1 cellular context compared by ENCODE assay signal in the genomic region with DNA sequence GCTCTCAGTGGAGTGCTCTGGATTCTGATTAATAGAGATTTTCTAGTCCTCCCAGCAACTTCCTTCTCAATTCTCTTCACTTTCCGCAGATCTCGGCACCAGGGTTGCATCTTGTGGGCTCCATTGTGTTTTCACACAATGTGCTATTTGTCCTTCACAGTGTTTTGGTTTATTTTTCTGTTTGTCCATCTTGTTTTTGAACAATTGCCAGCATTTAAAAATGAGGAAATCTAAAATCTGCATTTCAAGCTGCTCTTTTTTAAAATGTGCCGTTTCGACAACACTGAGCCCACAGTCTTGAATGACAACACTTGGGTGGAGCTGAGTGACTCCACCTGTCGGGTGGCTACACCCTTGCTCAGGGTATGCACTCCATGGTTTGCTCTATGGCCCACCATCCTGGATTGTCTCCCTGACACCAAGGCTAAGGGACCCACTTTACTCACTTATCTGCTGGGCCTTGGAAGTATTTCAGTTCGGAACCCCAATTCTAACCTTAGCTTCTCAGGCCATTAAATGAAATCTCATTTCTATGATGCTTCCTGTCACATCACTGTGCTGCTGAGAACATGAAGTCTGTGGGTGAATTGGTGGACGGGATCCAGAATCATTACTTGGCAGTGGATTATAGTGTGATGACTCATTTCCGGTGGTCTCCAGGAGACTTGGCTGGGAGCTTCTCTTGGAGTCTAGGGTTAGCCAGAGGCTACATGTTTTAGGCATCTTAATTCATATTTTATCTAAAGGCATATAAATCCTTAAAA.
A peak's percentile ranks its signal among the peaks of the same experiment; 100 is the strongest.
TF ChIP-seq lines count a peak whose summit lies in the region.

No MANE protein-coding gene starts in this region.

TF ChIP-seq in HEK293, 187 proteins besides CTCF, POLR2A, EP300 and RAD21 (continued from another document):
- TF ChIP-seq, protein P1, sequence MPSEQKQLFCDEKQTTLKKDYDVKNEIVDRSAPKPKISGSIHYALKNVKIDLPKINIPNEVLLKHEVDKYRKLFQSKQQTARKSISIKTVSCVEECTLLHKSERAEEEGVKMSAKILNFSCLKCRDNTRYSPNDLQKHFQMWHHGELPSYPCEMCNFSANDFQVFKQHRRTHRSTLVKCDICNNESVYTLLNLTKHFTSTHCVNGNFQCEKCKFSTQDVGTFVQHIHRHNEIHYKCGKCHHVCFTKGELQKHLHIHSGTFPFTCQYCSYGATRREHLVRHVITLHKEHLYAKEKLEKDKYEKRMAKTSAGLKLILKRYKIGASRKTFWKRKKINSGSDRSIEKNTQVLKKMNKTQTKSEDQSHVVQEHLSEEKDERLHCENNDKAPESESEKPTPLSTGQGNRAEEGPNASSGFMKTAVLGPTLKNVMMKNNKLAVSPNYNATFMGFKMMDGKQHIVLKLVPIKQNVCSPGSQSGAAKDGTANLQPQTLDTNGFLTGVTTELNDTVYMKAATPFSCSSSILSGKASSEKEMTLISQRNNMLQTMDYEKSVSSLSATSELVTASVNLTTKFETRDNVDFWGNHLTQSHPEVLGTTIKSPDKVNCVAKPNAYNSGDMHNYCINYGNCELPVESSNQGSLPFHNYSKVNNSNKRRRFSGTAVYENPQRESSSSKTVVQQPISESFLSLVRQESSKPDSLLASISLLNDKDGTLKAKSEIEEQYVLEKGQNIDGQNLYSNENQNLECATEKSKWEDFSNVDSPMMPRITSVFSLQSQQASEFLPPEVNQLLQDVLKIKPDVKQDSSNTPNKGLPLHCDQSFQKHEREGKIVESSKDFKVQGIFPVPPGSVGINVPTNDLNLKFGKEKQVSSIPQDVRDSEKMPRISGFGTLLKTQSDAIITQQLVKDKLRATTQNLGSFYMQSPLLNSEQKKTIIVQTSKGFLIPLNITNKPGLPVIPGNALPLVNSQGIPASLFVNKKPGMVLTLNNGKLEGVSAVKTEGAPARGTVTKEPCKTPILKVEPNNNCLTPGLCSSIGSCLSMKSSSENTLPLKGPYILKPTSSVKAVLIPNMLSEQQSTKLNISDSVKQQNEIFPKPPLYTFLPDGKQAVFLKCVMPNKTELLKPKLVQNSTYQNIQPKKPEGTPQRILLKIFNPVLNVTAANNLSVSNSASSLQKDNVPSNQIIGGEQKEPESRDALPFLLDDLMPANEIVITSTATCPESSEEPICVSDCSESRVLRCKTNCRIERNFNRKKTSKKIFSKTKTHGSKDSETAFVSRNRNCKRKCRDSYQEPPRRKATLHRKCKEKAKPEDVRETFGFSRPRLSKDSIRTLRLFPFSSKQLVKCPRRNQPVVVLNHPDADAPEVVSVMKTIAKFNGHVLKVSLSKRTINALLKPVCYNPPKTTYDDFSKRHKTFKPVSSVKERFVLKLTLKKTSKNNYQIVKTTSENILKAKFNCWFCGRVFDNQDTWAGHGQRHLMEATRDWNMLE (tag by site-specific recombination; conservative IDR thresholded peaks at IDR 0.05; ENCODE audit: low read depth): peak; percentile 50; the same call in 1 of the 2 replicates
- 0 out of 2 replicates have a peak, but pooled peaks have one; percentile 34 for TF ChIP-seq ZNF24 (tag by site-specific recombination; IDR thresholded peaks at IDR 0.05)
- TF ChIP-seq ZNF707 (tag by site-specific recombination; IDR thresholded peaks at IDR 0.05): no peak
- TF ChIP-seq ZFHX2 (tag by site-specific recombination; conservative IDR thresholded peaks at IDR 0.05): peak; percentile 42; the same call in 1 of the 2 replicates
- peak; percentile 43; the same call in 1 of the 2 replicates for TF ChIP-seq ZBTB21 (tag by site-specific recombination; IDR thresholded peaks at IDR 0.05)
- peak; percentile 58 for TF ChIP-seq GLIS1 (tag by site-specific recombination; IDR thresholded peaks at IDR 0.05)
- TF ChIP-seq ZNF394 (tag by site-specific recombination; IDR thresholded peaks at IDR 0.05; ENCODE audit: borderline replicate concordance): no peak
